In genomic region chr14:90381011-90381790, GRCh38 we compare ENCODE assay signal across 8 cellular contexts. TPM values are rescaled to one million over a fixed set of nuclear protein-coding genes. Genes with fewer than 3 reads are reported as not detected.
A peak's percentile ranks its signal among the peaks of the same experiment; 100 is the strongest.
DNase-seq lines count a peak whose midpoint lies in the region; ATAC-seq and TF ChIP-seq lines count a peak whose summit lies in the region.

No MANE protein-coding gene starts in this region.

- H3K27ac ChIP-seq in right cardiac atrium (ENCODE audit: low read length) (peak overlapping the region; percentile 25), gastrocnemius medialis (peak overlapping the region; percentile 97 to 99 (median 98))

- TF ChIP-seq POLR2A in gastrocnemius medialis (IDR thresholded peaks at IDR 0.05): peak; percentile 42 to 58

- WGBS in right cardiac atrium: 51% methylated on average over 8 of the region's 8 CpGs

- no peaks in the 10 kb centered on the region for H3K27me3 Mint-ChIP-seq in T-helper 17 cell

- in situ Hi-C loops in gastrocnemius medialis (cut with MboI; ENCODE audit: low sequenced_read_pairs in 4 of 4): loop anchor here in 3 of 4 donors (10.0 to 25.0 kb wide), 4 partner anchors 374 to 1819 kb away; partner anchors contain the start of genes PTPN21 (in 1 of the 3), RPS6KA5 (in 1 of the 3) and ZC3H14 (in 1 of the 3)

- ATAC-seq in T-helper 17 cell (no peak), right cardiac atrium (no peak), gastrocnemius medialis (peak; percentile 65 to 72), GM18502 (IDR thresholded peaks at IDR 0.05; ENCODE audit: poor library complexity, unreplicated experiment) (no peak), GM18873 (IDR thresholded peaks at IDR 0.05; ENCODE audit: low FRiP score, unreplicated experiment) (no peak)

- intact Hi-C loops in right cardiac atrium (cut with DNase I): loop anchor here in 1 of 4 donors (5.0 kb wide), 1 partner anchor 79 kb away; no protein-coding TSS in a partner anchor
- intact Hi-C loops in gastrocnemius medialis (cut with DNase I; ENCODE audit: low total_unique reads): loop anchor here (5.0 to 10.0 kb wide), 7 partner anchors 79 to 774 kb away; partner anchors contain the start of genes RPS6KA5, TDP1 and TTC7B

- peak in 1 of 5 experiments; percentile 8 for TF ChIP-seq CTCF in gastrocnemius medialis (IDR thresholded peaks at IDR 0.05 in 4 of 5, conservative IDR thresholded peaks at IDR 0.05 in 1 of 5)

- peaks cover 11% of the 10 kb centered on the region for H3K4me1 Mint-ChIP-seq in T-helper 17 cell

- DNase-seq in NCI-H1092 treated with DMSO at 0.1 percent for 48 hours (lab: John Stamatoyannopoulos, UW) (peak; percentile 57), T-helper 17 cell (no peak), right cardiac atrium (peak; percentile 31 to 77 (median 67)), gastrocnemius medialis (peak; percentile 78 to 88)
- no peak for DNase-seq in activated CD4-positive, alpha-beta T cell treated with anti-CD3 and anti-CD28 coated beads, Interleukin-2, amount 50 U/mL, for 1 hour
- DNase-seq in activated effector memory CD4-positive, alpha-beta T cell treated with Interleukin-2 at 50 U/mL for 16 hours: no peak

- peak overlapping the region; percentile 33 for H3K4me3 Mint-ChIP-seq in T-helper 17 cell

- H3K36me3 Mint-ChIP-seq in T-helper 17 cell (ENCODE audit: low read depth): no peaks in the 10 kb centered on the region

- H3K4me1 ChIP-seq in right cardiac atrium (ENCODE audit: control insufficient read depth, insufficient read depth, low read length) (no peaks in the 10 kb centered on the region), gastrocnemius medialis (peaks cover 26 to 30% of the 10 kb centered on the region in 2 donors)

- no peaks in the 10 kb centered on the region for H3K9me3 ChIP-seq in T-helper 17 cell (ENCODE audit: control insufficient read depth, low read length, poor library complexity, severe bottlenecking)
- no peaks in the 10 kb centered on the region for H3K9me3 ChIP-seq in right cardiac atrium (ENCODE audit: control insufficient read depth, low read length)
- no peaks in the 10 kb centered on the region for H3K9me3 ChIP-seq in gastrocnemius medialis

- no peak overlapping the region for H3K27ac Mint-ChIP-seq in T-helper 17 cell

- no peaks in the 10 kb centered on the region for H3K36me3 ChIP-seq in gastrocnemius medialis

- H3K27me3 ChIP-seq in right cardiac atrium (ENCODE audit: control insufficient read depth, insufficient read depth) (no peaks in the 10 kb centered on the region), gastrocnemius medialis (no peaks in the 10 kb centered on the region)

- no peak overlapping the region for H3K4me3 ChIP-seq in right cardiac atrium (ENCODE audit: low read length)
- H3K4me3 ChIP-seq in gastrocnemius medialis: peak overlapping the region; percentile 69 to 80 (median 78)

RNA-seq across cellular contexts. Expression of gene CALM1, which starts 15.6 kb away (rescaled TPM):
- 100 to 1,000 TPM; 872 to 886 TPM for total RNA-seq in T-helper 17 cell
- total RNA-seq in right cardiac atrium: 100 to 1,000 TPM; 381 to 508 (median 445) TPM
- polyA plus RNA-seq in right cardiac atrium: 301 TPM
- 1,000 to 10,000 TPM in 2 of 4 donors, 100 to 1,000 TPM in 2; 466 to 1,278 (median 1,009) TPM for total RNA-seq in gastrocnemius medialis

RNA-seq across cellular contexts. Expression of gene NRDE2, which starts 49.5 kb away (rescaled TPM):
- total RNA-seq in T-helper 17 cell: 10 to 100 TPM; 18.6 to 21.5 TPM
- 10 to 100 TPM; 10.9 to 15.3 (median 12.4) TPM for total RNA-seq in right cardiac atrium
- 6.2 TPM for polyA plus RNA-seq in right cardiac atrium
- 10 to 100 TPM in 2 of 4 donors, 1 to 10 TPM in 2; 7.5 to 11.8 (median 10.2) TPM for total RNA-seq in gastrocnemius medialis

Comparison
In these comparisons a context has a peak if more than half of its experiments do, and no peak if none do; other contexts are left out.
1. DNase-seq: peak in NCI-H1092 treated with DMSO at 0.1 percent for 48 hours (single experiment), right cardiac atrium (3 of 3) and gastrocnemius medialis (2 of 2); none in T-helper 17 cell (0 of 3), activated CD4-positive, alpha-beta T cell treated with anti-CD3 and anti-CD28 coated beads, Interleukin-2, amount 50 U/mL, for 1 hour (single experiment) and activated effector memory CD4-positive, alpha-beta T cell treated with Interleukin-2 at 50 U/mL for 16 hours (single experiment).
2. ATAC-seq: peak in gastrocnemius medialis (2 of 2); none in T-helper 17 cell (single experiment), right cardiac atrium (0 of 2), GM18502 (single experiment) and GM18873 (single experiment).